22 cellular contexts compared by ENCODE assay signal in genomic region chr16:56197227-56197992, GRCh38. TPM values are rescaled to one million over a fixed set of nuclear protein-coding genes. Genes with fewer than 3 reads are reported as not detected.
DNase-seq lines count a peak whose midpoint lies in the region; ATAC-seq, FAIRE-seq and TF ChIP-seq lines count a peak whose summit lies in the region.
"Had no signal": no experiment of that assay in that cellular context is flagged by ENCODE, and none has a peak within 500 bp of the region (broad histone marks: within the 10 kb centered on the region; RNA-seq: fewer than 3 reads in every experiment).

No MANE protein-coding gene starts in this region.

- intact Hi-C loops in activated CD8-positive, alpha-beta T cell treated with anti-CD3 and anti-CD28 coated beads for 36 hours (cut with micrococcal nuclease) = loop anchor here (10.0 kb wide), 2 partner anchors 153 to 443 kb away; no protein-coding TSS in a partner anchor

- H3K9me3 Mint-ChIP-seq in activated CD8-positive, alpha-beta T cell treated with anti-CD3 and anti-CD28 coated beads for 36 hours = peaks cover 2% of the 10 kb centered on the region
- H3K9me3 Mint-ChIP-seq in activated CD8-positive, alpha-beta T cell treated with anti-CD3 and anti-CD28 coated beads, Interleukin-2, amount 10 ng/mL, durations not matched to agents 7 days and 5 days (ENCODE audit: insufficient read depth) = no peaks in the 10 kb centered on the region
- no peaks in the 10 kb centered on the region for H3K9me3 Mint-ChIP-seq in stimulated activated naive CD8-positive, alpha-beta T cell treated with anti-CD3 and anti-CD28 coated beads, Interleukin-15, amount 100 ng/mL, for 72 hours
- H3K9me3 Mint-ChIP-seq in naive thymus-derived CD8-positive, alpha-beta T cell = peaks cover 0 to 2% (median 0%) of the 10 kb centered on the region in 9 donors
- H3K9me3 Mint-ChIP-seq: T-helper 2 cell treated with Interferon-gamma antibody and Interleukin-4, amounts not matched to agents 5 μg/mL and 100 μg/mL, for 36 hours; type B pancreatic cell had no signal

- H3K36me3 ChIP-seq in H1 (ENCODE audit: control insufficient read depth in 2 of 4, insufficient read depth in 4 of 4, low read length in 3 of 4) = no peaks in the 10 kb centered on the region
- H3K36me3 ChIP-seq: BLaER1, gastroesophageal sphincter, spleen, stomach had no signal

- peak overlapping the region; percentile 12 for H3K27ac Mint-ChIP-seq in activated CD8-positive, alpha-beta T cell treated with anti-CD3 and anti-CD28 coated beads for 36 hours
- no peak overlapping the region for H3K27ac Mint-ChIP-seq in activated CD8-positive, alpha-beta T cell treated with anti-CD3 and anti-CD28 coated beads, Interleukin-2, amount 10 ng/mL, durations not matched to agents 7 days and 5 days
- peak overlapping the region; percentile 99 for H3K27ac Mint-ChIP-seq in stimulated activated naive CD8-positive, alpha-beta T cell treated with anti-CD3 and anti-CD28 coated beads, Interleukin-15, amount 100 ng/mL, for 72 hours
- H3K27ac Mint-ChIP-seq in naive thymus-derived CD8-positive, alpha-beta T cell = no peak overlapping the region
- H3K27ac Mint-ChIP-seq: type B pancreatic cell had no signal

- DNase-seq in activated CD8-positive, alpha-beta T cell treated with anti-CD3 and anti-CD28 coated beads for 36 hours = no peak
- DNase-seq in activated CD8-positive, alpha-beta T cell treated with anti-CD3 and anti-CD28 coated beads, Interleukin-2, amount 10 ng/mL, durations not matched to agents 7 days and 5 days = no peak
- DNase-seq in NCI-H187 treated with DMSO at 0.1 percent for 48 hours (lab: John Stamatoyannopoulos, UW) (peak; percentile 36), H1 (ENCODE audit: low read depth in 1 of 2, low spot score in 2 of 2) (no peak), left lobe of liver (ENCODE audit: low spot score) (no peak)
- no peak for DNase-seq in stimulated activated naive CD8-positive, alpha-beta T cell treated with anti-CD3 and anti-CD28 coated beads, Interleukin-15, amount 100 ng/mL, for 72 hours
- no peak for DNase-seq in naive thymus-derived CD8-positive, alpha-beta T cell
- DNase-seq: activated T-cell treated with anti-CD3 and anti-CD28 coated beads, Interleukin-2, amount 50 U/mL, for 48 hours; effector CD8-positive, alpha-beta T cell; mesenchymal stem cell; MM.1S; NCI-H1436 treated with DMSO at 0.1 percent for 48 hours; spleen; stimulated activated CD4-positive, alpha-beta T cell treated with anti-CD3 and anti-CD28 coated beads, Interleukin-4, amount 100 ng/mL, for 1 hour; stomach; WERI-Rb-1 had no signal

- H3K56ac ChIP-seq in H1 (replicated peaks; ENCODE audit: insufficient read length, low read depth, low read length) = no peak overlapping the region

- no peak for TF ChIP-seq RAD21 in H1 (IDR thresholded peaks at IDR 0.05 in 1 of 2, conservative IDR thresholded peaks at IDR 0.05 in 1 of 2; ENCODE audit: low read depth in 2 of 2, low read length in 2 of 2)

- no peak overlapping the region for H2AFZ ChIP-seq in H1 (ENCODE audit: low read length)

- no peak for TF ChIP-seq CTCF in activated CD8-positive, alpha-beta T cell treated with anti-CD3 and anti-CD28 coated beads for 36 hours (IDR thresholded peaks at IDR 0.05)
- no peak for TF ChIP-seq CTCF in H1 (IDR thresholded peaks at IDR 0.05; ENCODE audit: control extremely low read depth in 1 of 3, insufficient read depth in 1 of 3, low read depth in 1 of 3, low read length in 3 of 3)

- H3K27ac ChIP-seq in H1 (ENCODE audit: low read depth, low read length) = no peak overlapping the region; the same call in 1 of the 2 replicates
- H3K27ac ChIP-seq: BLaER1, gastroesophageal sphincter, stomach, WERI-Rb-1 had no signal

- ATAC-seq in activated CD8-positive, alpha-beta T cell treated with anti-CD3 and anti-CD28 coated beads for 36 hours = no peak
- ATAC-seq in activated CD8-positive, alpha-beta T cell treated with anti-CD3 and anti-CD28 coated beads, Interleukin-2, amount 10 ng/mL, durations not matched to agents 7 days and 5 days = no peak
- no peak for ATAC-seq in stimulated activated naive CD8-positive, alpha-beta T cell treated with anti-CD3 and anti-CD28 coated beads, Interleukin-15, amount 100 ng/mL, for 72 hours
- ATAC-seq in left lobe of liver (no peak), GM21528 (IDR thresholded peaks at IDR 0.05; ENCODE audit: low FRiP score, unreplicated experiment) (no peak)
- ATAC-seq in naive thymus-derived CD8-positive, alpha-beta T cell = no peak
- ATAC-seq: gastroesophageal sphincter had no signal

- H3K23ac ChIP-seq in H1 (ENCODE audit: insufficient read length) = no peak overlapping the region

- peaks cover 17 to 29% (median 21%) of the 10 kb centered on the region in 4 experiments for H3K4me1 ChIP-seq in H1 (replicated peaks in 1 of 4; ENCODE audit: control insufficient read depth in 3 of 4, insufficient read depth in 4 of 4, low read length in 3 of 4)

- peak overlapping the region in 1 of 4 experiments; percentile 20; a peak in 2 of 8 replicates for H3K4me3 ChIP-seq in H1 (ENCODE audit: extremely low read depth in 1 of 4, insufficient read depth in 2 of 4, low read depth in 3 of 4, low read length in 4 of 4)
- H3K4me3 ChIP-seq: BLaER1, gastroesophageal sphincter, spleen, stomach had no signal

- peak; percentile 13 for FAIRE-seq in H1 (lab: Jason Lieb, UNC)

- H3K18ac ChIP-seq in H1 (ENCODE audit: extremely low read depth, low read length) = no peak overlapping the region

- H2BK5ac ChIP-seq in H1 (ENCODE audit: low read depth, low read length) = peak overlapping the region; percentile 45; the same call in 1 of the 2 replicates

- H2BK120ac ChIP-seq in H1 (replicated peaks; ENCODE audit: low read depth, low read length) = no peak overlapping the region

- no peak overlapping the region for H3K14ac ChIP-seq in H1 (ENCODE audit: insufficient read length)

- H2BK15ac ChIP-seq in H1 (ENCODE audit: low read length) = no peak overlapping the region

- CTCF ChIA-PET in activated CD8-positive, alpha-beta T cell treated with anti-CD3 and anti-CD28 coated beads for 36 hours (lab: Charles Lee) = interaction anchor here (1.1 to 2.2 kb wide), 3 partner anchors 14 to 96 kb away, joined by 3 to 4 read pairs (median 3); no protein-coding TSS in a partner anchor
- CTCF ChIA-PET in activated CD8-positive, alpha-beta T cell treated with anti-CD3 and anti-CD28 coated beads, Interleukin-2, amount 10 ng/mL, durations not matched to agents 7 days and 5 days (lab: Charles Lee) = interaction anchor here (0.8 to 1.6 kb wide), 2 partner anchors 8 to 121 kb away, joined by 3 to 4 read pairs; no protein-coding TSS in a partner anchor
- CTCF ChIA-PET in H1 (lab: Charles Lee; ENCODE audit: partially characterized antibody) = interaction anchor here (0.7 to 3.3 kb wide), 7 partner anchors 10 to 121 kb away, joined by 3 to 11 read pairs (median 5); no protein-coding TSS in a partner anchor

- POLR2A ChIA-PET in activated CD8-positive, alpha-beta T cell treated with anti-CD3 and anti-CD28 coated beads for 36 hours (lab: Charles Lee) = interaction anchor here (0.7 kb wide), 1 partner anchor 1932 kb away, joined by 3 read pairs; the partner anchor contains the start of gene CFAP20
- POLR2A ChIA-PET in activated CD8-positive, alpha-beta T cell treated with anti-CD3 and anti-CD28 coated beads, Interleukin-2, amount 10 ng/mL, durations not matched to agents 7 days and 5 days (lab: Charles Lee) = no interaction called here
- POLR2A ChIA-PET in H1 (lab: Charles Lee; ENCODE audit: partially characterized antibody) = no interaction called here
- POLR2A ChIA-PET in naive thymus-derived CD8-positive, alpha-beta T cell (lab: Charles Lee) = no interaction called here

- peaks cover 8% of the 10 kb centered on the region; the same call in 1 of the 2 replicates for H3K23me2 ChIP-seq in H1 (ENCODE audit: low read depth, low read length)

- H2BK12ac ChIP-seq in H1 (ENCODE audit: low read depth, low read length) = peak overlapping the region; percentile 69

- H4K8ac ChIP-seq in H1 (ENCODE audit: extremely low read depth, insufficient read depth, low read length) = no peak overlapping the region

- H3K4ac ChIP-seq in H1 (replicated peaks; ENCODE audit: insufficient read length, low read depth, low read length) = no peak overlapping the region

- H3K9me3 ChIP-seq in H1 (ENCODE audit: insufficient read depth in 2 of 2, low read depth in 1 of 2, low read length in 1 of 2) = no peaks in the 10 kb centered on the region
- H3K9me3 ChIP-seq: BLaER1, gastroesophageal sphincter, spleen, stomach had no signal

- TF ChIP-seq POLR2A in H1 (IDR thresholded peaks at IDR 0.05; ENCODE audit: control extremely low read depth in 1 of 2, low read depth in 2 of 2, low read length in 2 of 2) = no peak

- H3K27me3 ChIP-seq in H1 (replicated peaks in 1 of 4; ENCODE audit: control insufficient read depth in 3 of 4, extremely low read depth in 1 of 4, insufficient read depth in 3 of 4, low read length in 3 of 4) = peaks cover 0 to 15% (median 9%) of the 10 kb centered on the region in 4 experiments; a peak in 6 of 7 replicates

- H3K79me1 ChIP-seq in H1 (ENCODE audit: low read depth, low read length) = peaks cover 8% of the 10 kb centered on the region

- peak overlapping the region; percentile 46 to 79 for H3K4me2 ChIP-seq in H1 (ENCODE audit: insufficient read depth in 1 of 2, low read depth in 2 of 2, low read length in 2 of 2)
- H3K4me2 ChIP-seq: BLaER1 had no signal

- no peak overlapping the region for H3K9ac ChIP-seq in H1 (replicated peaks in 1 of 4; ENCODE audit: extremely low read depth in 1 of 4, low read depth in 3 of 4, low read length in 3 of 4)
- H3K9ac ChIP-seq: BLaER1 had no signal

- peaks cover 0 to 31% of the 10 kb centered on the region in 2 experiments; a peak in 3 of 4 replicates for H3K79me2 ChIP-seq in H1 (ENCODE audit: control insufficient read depth in 1 of 2, insufficient read depth in 2 of 2, low read length in 2 of 2)

- H3K4me3 Mint-ChIP-seq in activated CD8-positive, alpha-beta T cell treated with anti-CD3 and anti-CD28 coated beads for 36 hours = no peak overlapping the region
- no peak overlapping the region for H3K4me3 Mint-ChIP-seq in activated CD8-positive, alpha-beta T cell treated with anti-CD3 and anti-CD28 coated beads, Interleukin-2, amount 10 ng/mL, durations not matched to agents 7 days and 5 days
- peak overlapping the region; percentile 55 to 74 for H3K4me3 Mint-ChIP-seq in stimulated activated naive CD8-positive, alpha-beta T cell treated with anti-CD3 and anti-CD28 coated beads, Interleukin-15, amount 100 ng/mL, for 72 hours
- no peak overlapping the region for H3K4me3 Mint-ChIP-seq in naive thymus-derived CD8-positive, alpha-beta T cell
- H3K4me3 Mint-ChIP-seq: type B pancreatic cell had no signal

- no peak for TF ChIP-seq EP300 in H1 (IDR thresholded peaks at IDR 0.05; ENCODE audit: borderline replicate concordance in 1 of 2, low read depth in 2 of 2, low read length in 2 of 2)

- no peak overlapping the region for H2BK20ac ChIP-seq in H1 (ENCODE audit: low read length)

- no peak overlapping the region for H4K5ac ChIP-seq in H1 (ENCODE audit: insufficient read length, low read depth, low read length)

- no peak overlapping the region for H2AK5ac ChIP-seq in H1 (ENCODE audit: low read depth, low read length)

- peaks cover 40% of the 10 kb centered on the region for H3K27me3 Mint-ChIP-seq in activated CD8-positive, alpha-beta T cell treated with anti-CD3 and anti-CD28 coated beads for 36 hours
- peaks cover 41% of the 10 kb centered on the region for H3K27me3 Mint-ChIP-seq in activated CD8-positive, alpha-beta T cell treated with anti-CD3 and anti-CD28 coated beads, Interleukin-2, amount 10 ng/mL, durations not matched to agents 7 days and 5 days (ENCODE audit: low read depth)
- peaks cover 49% of the 10 kb centered on the region for H3K27me3 Mint-ChIP-seq in stimulated activated naive CD8-positive, alpha-beta T cell treated with anti-CD3 and anti-CD28 coated beads, Interleukin-15, amount 100 ng/mL, for 72 hours
- H3K27me3 Mint-ChIP-seq in naive thymus-derived CD8-positive, alpha-beta T cell = peaks cover 18 to 42% (median 32%) of the 10 kb centered on the region in 5 donors

- peaks cover 4 to 8% of the 10 kb centered on the region in 2 experiments for H4K20me1 ChIP-seq in H1 (replicated peaks in 1 of 2; ENCODE audit: control insufficient read depth in 1 of 2, insufficient read depth in 2 of 2, low read length in 2 of 2)

- WGBS in H1 (ENCODE audit: extremely low coverage in 1 of 2, insufficient coverage in 1 of 2, insufficient read length in 1 of 2, insufficient replicate concordance in 2 of 2, low coverage in 1 of 2, low lambda C conversion rate in 2 of 2, missing lambda C conversion rate in 1 of 2), 2 experiments = 53% methylated on average over 9 of the region's 9 CpGs; no CpG with 5 or more reads in 1 of the 2 experiments

- no peak overlapping the region for H4K91ac ChIP-seq in H1 (replicated peaks; ENCODE audit: insufficient read length, low read length)

- peaks cover 29% of the 10 kb centered on the region for H3K4me1 Mint-ChIP-seq in activated CD8-positive, alpha-beta T cell treated with anti-CD3 and anti-CD28 coated beads for 36 hours (ENCODE audit: low read depth)
- H3K4me1 Mint-ChIP-seq in activated CD8-positive, alpha-beta T cell treated with anti-CD3 and anti-CD28 coated beads, Interleukin-2, amount 10 ng/mL, durations not matched to agents 7 days and 5 days (ENCODE audit: low read depth) = peaks cover 20% of the 10 kb centered on the region
- peaks cover 28% of the 10 kb centered on the region for H3K4me1 Mint-ChIP-seq in stimulated activated naive CD8-positive, alpha-beta T cell treated with anti-CD3 and anti-CD28 coated beads, Interleukin-15, amount 100 ng/mL, for 72 hours
- peaks cover 22 to 50% (median 29%) of the 10 kb centered on the region in 4 donors for H3K4me1 Mint-ChIP-seq in naive thymus-derived CD8-positive, alpha-beta T cell

- H3K36me3 Mint-ChIP-seq in activated CD8-positive, alpha-beta T cell treated with anti-CD3 and anti-CD28 coated beads for 36 hours (ENCODE audit: low read depth) = no peaks in the 10 kb centered on the region
- H3K36me3 Mint-ChIP-seq in activated CD8-positive, alpha-beta T cell treated with anti-CD3 and anti-CD28 coated beads, Interleukin-2, amount 10 ng/mL, durations not matched to agents 7 days and 5 days (ENCODE audit: low read depth) = no peaks in the 10 kb centered on the region
- H3K36me3 Mint-ChIP-seq in naive thymus-derived CD8-positive, alpha-beta T cell = peaks cover 0 to 3% (median 0%) of the 10 kb centered on the region in 3 donors
- H3K36me3 Mint-ChIP-seq: type B pancreatic cell had no signal

RNA-seq across cellular contexts. Expression of gene GNAO1, which starts 6.1 kb away (rescaled TPM):
- total RNA-seq in activated CD8-positive, alpha-beta T cell treated with anti-CD3 and anti-CD28 coated beads for 36 hours = 1 to 10 TPM; 2.3 to 2.4 TPM
- 1 to 10 TPM; 2.7 TPM for total RNA-seq in activated CD8-positive, alpha-beta T cell treated with anti-CD3 and anti-CD28 coated beads, Interleukin-2, amount 10 ng/mL, durations not matched to agents 7 days and 5 days
- total RNA-seq in H1 (2021; fragmentation: NEBNext Ultra II Directional; extraction: Animal tissue kit (Norgen Biotek cat#: 25700)) = 30.2 and 34.4 TPM in 2 replicates
- 6.7 and 10.8 TPM in 2 replicates for polyA plus RNA-seq in H1 (2011; rRNA removed)
- 5.7 TPM for polyA plus RNA-seq in H1 (2011; cell fraction: cytosol; rRNA removed)
- polyA plus RNA-seq in H1 (2011; cell fraction: nucleus; rRNA removed) = 14.2 TPM
- polyA plus RNA-seq in H1 (2012, experiment 1 of 2) = 18.7 to 24.3 TPM (median 22.5 TPM) in 4 replicates
- 18.5 TPM for polyA plus RNA-seq in H1 (2012, experiment 2 of 2)
- 11.1 TPM for polyA plus RNA-seq in H1 (2013, experiment 1 of 2)
- 10.6 TPM for polyA plus RNA-seq in H1 (2013, experiment 2 of 2)
- polyA minus RNA-seq in H1 (2011; rRNA and poly(A)+ RNA removed) = 11.8 and 13.1 TPM in 2 replicates
- 15.0 TPM for polyA minus RNA-seq in H1 (2011; cell fraction: cytosol; rRNA and poly(A)+ RNA removed)
- polyA minus RNA-seq in H1 (2011; cell fraction: nucleus; rRNA and poly(A)+ RNA removed) = 14.7 TPM
- total RNA-seq in left lobe of liver = 24.4 TPM
- total RNA-seq in naive thymus-derived CD8-positive, alpha-beta T cell = under 1 TPM; 0.65 to 0.85 TPM
- under 1 TPM in 1 of 3 donors, not detected in 2; 0.62 TPM for polyA plus RNA-seq in naive thymus-derived CD8-positive, alpha-beta T cell
- total RNA-seq: myocyte had no signal

Comparison
In these comparisons a context has a peak if more than half of its experiments do, and no peak if none do; other contexts are left out.
1. H3K27ac Mint-ChIP-seq: peak in activated CD8-positive, alpha-beta T cell treated with anti-CD3 and anti-CD28 coated beads for 36 hours (single experiment) and stimulated activated naive CD8-positive, alpha-beta T cell treated with anti-CD3 and anti-CD28 coated beads, Interleukin-15, amount 100 ng/mL, for 72 hours (2 of 2); none in activated CD8-positive, alpha-beta T cell treated with anti-CD3 and anti-CD28 coated beads, Interleukin-2, amount 10 ng/mL, durations not matched to agents 7 days and 5 days (single experiment) and naive thymus-derived CD8-positive, alpha-beta T cell (0 of 10).
2. H3K4me3 Mint-ChIP-seq: peak in stimulated activated naive CD8-positive, alpha-beta T cell treated with anti-CD3 and anti-CD28 coated beads, Interleukin-15, amount 100 ng/mL, for 72 hours (2 of 2); none in activated CD8-positive, alpha-beta T cell treated with anti-CD3 and anti-CD28 coated beads for 36 hours (single experiment), activated CD8-positive, alpha-beta T cell treated with anti-CD3 and anti-CD28 coated beads, Interleukin-2, amount 10 ng/mL, durations not matched to agents 7 days and 5 days (single experiment) and naive thymus-derived CD8-positive, alpha-beta T cell (0 of 10).